ENCODE assay signal across 13 cellular contexts in genomic region chrX:73905749-73906374, GRCh38. TPM values are rescaled to one million over a fixed set of nuclear protein-coding genes. Genes with fewer than 3 reads are reported as not detected.
"Had no signal": no experiment of that assay in that cellular context is flagged by ENCODE, and none has a peak within 500 bp of the region (broad histone marks: within the 10 kb centered on the region; RNA-seq: fewer than 3 reads in every experiment).

No MANE protein-coding gene starts in this region.

RNA-seq across cellular contexts. Expression of gene XIST, which starts 53.3 kb away (rescaled TPM):
- total RNA-seq: activated B cell treated with CpG ODN at 0.5 μM for 24 hours; activated CD4-positive, alpha-beta memory T cell treated with anti-CD3 and anti-CD28 coated beads for 36 hours; activated CD4-positive, alpha-beta memory T cell treated with anti-CD3 and anti-CD28 coated beads, Interleukin-2, amount 10 ng/mL, durations not matched to agents 7 days and 5 days; activated CD4-positive, alpha-beta T cell treated with anti-CD3 and anti-CD28 coated beads for 36 hours; activated CD4-positive, alpha-beta T cell treated with anti-CD3 and anti-CD28 coated beads, Interleukin-2, amount 10 ng/mL, durations not matched to agents 24 days and 14 days; activated CD4-positive, alpha-beta T cell treated with anti-CD3 and anti-CD28 coated beads, Interleukin-2, amount 10 ng/mL, durations not matched to agents 7 days and 5 days; activated CD8-positive, alpha-beta memory T cell treated with anti-CD3 and anti-CD28 coated beads for 36 hours; activated CD8-positive, alpha-beta memory T cell treated with anti-CD3 and anti-CD28 coated beads, Interleukin-2, amount 10 ng/mL, durations not matched to agents 7 days and 5 days; activated CD8-positive, alpha-beta T cell treated with anti-CD3 and anti-CD28 coated beads for 36 hours; activated CD8-positive, alpha-beta T cell treated with anti-CD3 and anti-CD28 coated beads, Interleukin-2, amount 10 ng/mL, durations not matched to agents 7 days and 5 days; T-helper 1 cell treated with Interleukin-12 subunit alpha and Interleukin-12 subunit beta and Interleukin-4 antibody, amounts not matched to agents 30 ng/mL and 1 ng/mL, for 36 hours; T-helper 17 cell; T-helper 2 cell treated with Interferon-gamma antibody and Interleukin-4, amounts not matched to agents 100 ng/mL and 5 ng/mL, for 36 hours had no signal
